ENCODE assay signal across 1 cellular context in the genomic region with DNA sequence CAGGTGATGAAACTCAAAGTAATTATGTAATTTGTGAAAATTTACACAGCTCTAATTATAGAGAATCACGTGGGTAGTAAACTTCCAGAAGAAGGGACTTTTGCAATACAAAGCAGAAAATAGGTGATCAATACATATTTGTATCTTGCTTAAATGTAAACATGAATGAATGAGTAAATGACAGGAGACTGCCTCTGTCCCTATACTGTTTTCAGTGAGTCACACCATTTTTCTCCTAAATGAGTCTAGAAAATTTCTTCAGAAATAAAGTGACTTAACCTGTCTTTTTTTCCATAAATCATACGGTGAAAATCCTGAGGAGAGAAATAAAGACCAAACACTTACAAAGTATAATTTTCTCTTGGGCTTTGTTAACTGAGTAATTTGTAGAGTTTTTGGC.
TF ChIP-seq lines count a peak whose summit lies in the region.

No MANE protein-coding gene starts in this region.

TF ChIP-seq in SK-N-SH treated with all-trans-retinoic acid at 6 μM for 48 hours, 23 proteins besides CTCF, POLR2A, EP300 and RAD21:
- TF ChIP-seq, protein P1, sequence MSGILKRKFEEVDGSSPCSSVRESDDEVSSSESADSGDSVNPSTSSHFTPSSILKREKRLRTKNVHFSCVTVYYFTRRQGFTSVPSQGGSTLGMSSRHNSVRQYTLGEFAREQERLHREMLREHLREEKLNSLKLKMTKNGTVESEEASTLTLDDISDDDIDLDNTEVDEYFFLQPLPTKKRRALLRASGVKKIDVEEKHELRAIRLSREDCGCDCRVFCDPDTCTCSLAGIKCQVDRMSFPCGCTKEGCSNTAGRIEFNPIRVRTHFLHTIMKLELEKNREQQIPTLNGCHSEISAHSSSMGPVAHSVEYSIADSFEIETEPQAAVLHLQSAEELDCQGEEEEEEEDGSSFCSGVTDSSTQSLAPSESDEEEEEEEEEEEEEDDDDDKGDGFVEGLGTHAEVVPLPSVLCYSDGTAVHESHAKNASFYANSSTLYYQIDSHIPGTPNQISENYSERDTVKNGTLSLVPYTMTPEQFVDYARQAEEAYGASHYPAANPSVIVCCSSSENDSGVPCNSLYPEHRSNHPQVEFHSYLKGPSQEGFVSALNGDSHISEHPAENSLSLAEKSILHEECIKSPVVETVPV (CRISPR knock-in tag; IDR thresholded peaks at IDR 0.05) = no peak
- TF ChIP-seq CSDC2 (CRISPR knock-in tag; IDR thresholded peaks at IDR 0.05) (no peak), TOX (CRISPR knock-in tag; IDR thresholded peaks at IDR 0.05; ENCODE audit: borderline replicate concordance) (no peak), BACH2 (CRISPR knock-in tag; IDR thresholded peaks at IDR 0.05; ENCODE audit: borderline replicate concordance) (no peak), ZFP3 (CRISPR knock-in tag; IDR thresholded peaks at IDR 0.05) (no peak), PPARA (CRISPR knock-in tag; IDR thresholded peaks at IDR 0.05; ENCODE audit: borderline replicate concordance) (no peak), SNAI2 (CRISPR knock-in tag; IDR thresholded peaks at IDR 0.05) (no peak), ZNF70 (CRISPR knock-in tag; IDR thresholded peaks at IDR 0.05) (no peak)
- TF ChIP-seq, protein P2, sequence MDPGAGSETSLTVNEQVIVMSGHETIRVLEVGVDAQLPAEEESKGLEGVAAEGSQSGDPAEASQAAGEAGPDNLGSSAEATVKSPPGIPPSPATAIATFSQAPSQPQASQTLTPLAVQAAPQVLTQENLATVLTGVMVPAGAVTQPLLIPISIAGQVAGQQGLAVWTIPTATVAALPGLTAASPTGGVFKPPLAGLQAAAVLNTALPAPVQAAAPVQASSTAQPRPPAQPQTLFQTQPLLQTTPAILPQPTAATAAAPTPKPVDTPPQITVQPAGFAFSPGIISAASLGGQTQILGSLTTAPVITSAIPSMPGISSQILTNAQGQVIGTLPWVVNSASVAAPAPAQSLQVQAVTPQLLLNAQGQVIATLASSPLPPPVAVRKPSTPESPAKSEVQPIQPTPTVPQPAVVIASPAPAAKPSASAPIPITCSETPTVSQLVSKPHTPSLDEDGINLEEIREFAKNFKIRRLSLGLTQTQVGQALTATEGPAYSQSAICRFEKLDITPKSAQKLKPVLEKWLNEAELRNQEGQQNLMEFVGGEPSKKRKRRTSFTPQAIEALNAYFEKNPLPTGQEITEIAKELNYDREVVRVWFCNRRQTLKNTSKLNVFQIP (CRISPR knock-in tag; IDR thresholded peaks at IDR 0.05; ENCODE audit: borderline replicate concordance, low read depth) = no peak
- TF ChIP-seq, protein P3, sequence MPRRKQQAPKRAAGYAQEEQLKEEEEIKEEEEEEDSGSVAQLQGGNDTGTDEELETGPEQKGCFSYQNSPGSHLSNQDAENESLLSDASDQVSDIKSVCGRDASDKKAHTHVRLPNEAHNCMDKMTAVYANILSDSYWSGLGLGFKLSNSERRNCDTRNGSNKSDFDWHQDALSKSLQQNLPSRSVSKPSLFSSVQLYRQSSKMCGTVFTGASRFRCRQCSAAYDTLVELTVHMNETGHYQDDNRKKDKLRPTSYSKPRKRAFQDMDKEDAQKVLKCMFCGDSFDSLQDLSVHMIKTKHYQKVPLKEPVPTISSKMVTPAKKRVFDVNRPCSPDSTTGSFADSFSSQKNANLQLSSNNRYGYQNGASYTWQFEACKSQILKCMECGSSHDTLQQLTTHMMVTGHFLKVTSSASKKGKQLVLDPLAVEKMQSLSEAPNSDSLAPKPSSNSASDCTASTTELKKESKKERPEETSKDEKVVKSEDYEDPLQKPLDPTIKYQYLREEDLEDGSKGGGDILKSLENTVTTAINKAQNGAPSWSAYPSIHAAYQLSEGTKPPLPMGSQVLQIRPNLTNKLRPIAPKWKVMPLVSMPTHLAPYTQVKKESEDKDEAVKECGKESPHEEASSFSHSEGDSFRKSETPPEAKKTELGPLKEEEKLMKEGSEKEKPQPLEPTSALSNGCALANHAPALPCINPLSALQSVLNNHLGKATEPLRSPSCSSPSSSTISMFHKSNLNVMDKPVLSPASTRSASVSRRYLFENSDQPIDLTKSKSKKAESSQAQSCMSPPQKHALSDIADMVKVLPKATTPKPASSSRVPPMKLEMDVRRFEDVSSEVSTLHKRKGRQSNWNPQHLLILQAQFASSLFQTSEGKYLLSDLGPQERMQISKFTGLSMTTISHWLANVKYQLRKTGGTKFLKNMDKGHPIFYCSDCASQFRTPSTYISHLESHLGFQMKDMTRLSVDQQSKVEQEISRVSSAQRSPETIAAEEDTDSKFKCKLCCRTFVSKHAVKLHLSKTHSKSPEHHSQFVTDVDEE (CRISPR knock-in tag; IDR thresholded peaks at IDR 0.05) = no peak
